8 cellular contexts compared by ENCODE assay signal in the genomic region with DNA sequence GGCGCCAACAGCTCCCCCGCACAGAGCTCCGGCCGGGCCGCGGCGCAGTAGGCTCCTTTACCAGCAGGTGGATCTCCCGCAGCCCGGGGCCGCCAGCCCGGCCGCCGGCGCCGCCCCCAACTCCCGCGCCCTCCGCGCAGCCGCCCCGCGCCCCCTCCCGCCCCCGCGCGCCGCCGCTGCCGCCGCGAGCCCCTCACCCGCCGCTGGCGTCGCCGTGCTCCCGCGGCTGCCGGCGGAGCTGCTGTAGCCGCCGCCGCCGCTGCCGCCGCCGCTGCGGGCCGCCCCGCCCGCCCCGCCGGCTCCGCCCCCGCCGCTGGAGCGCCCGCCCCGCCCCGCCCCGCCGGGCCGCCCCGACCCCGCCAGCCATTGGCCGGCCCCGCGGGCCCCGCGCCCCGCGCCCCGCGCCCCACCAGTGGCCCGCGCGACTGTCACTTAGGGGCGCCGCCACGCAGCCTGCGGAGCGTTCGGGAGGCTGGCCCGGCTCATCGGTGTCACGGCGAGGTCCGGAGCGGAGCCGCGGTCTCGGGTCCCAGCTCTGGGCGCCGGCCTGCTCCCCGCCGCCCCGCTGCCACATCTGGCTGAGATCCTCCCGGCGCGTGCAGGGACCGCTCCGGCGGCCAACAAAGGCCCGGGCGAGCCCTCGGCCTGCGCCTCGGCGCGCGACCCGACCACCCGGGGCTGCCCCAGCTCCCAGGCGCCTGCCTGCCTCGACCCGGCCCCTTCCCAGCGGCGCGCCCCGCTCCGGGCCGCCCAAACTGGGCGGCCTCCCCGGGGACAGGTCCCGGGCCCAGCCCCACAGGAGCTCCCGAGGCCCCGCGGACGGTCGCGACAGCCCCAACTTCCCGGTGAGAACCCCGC. TPM values are rescaled to one million over a fixed set of nuclear protein-coding genes. Genes with fewer than 3 reads are reported as not detected.
DNase-seq lines count a peak whose midpoint lies in the region; ATAC-seq and TF ChIP-seq lines count a peak whose summit lies in the region.

A gene (minus strand): TSS at position 282 of the 858 bp plus-strand sequence. CDS start 4,800 bp downstream, outside the sequence.

- no peaks in the 10 kb centered on the region for H3K27me3 Mint-ChIP-seq in activated CD8-positive, alpha-beta T cell treated with anti-CD3 and anti-CD28 coated beads, Interleukin-2, amount 10 ng/mL, durations not matched to agents 7 days and 5 days (ENCODE audit: low read depth)
- no peaks in the 10 kb centered on the region for H3K27me3 Mint-ChIP-seq in effector memory CD8-positive, alpha-beta T cell
- peaks cover 26% of the 10 kb centered on the region for H3K27me3 Mint-ChIP-seq in mesothelial cell of epicardium (ENCODE audit: low read depth)

- CTCF ChIA-PET in activated CD8-positive, alpha-beta T cell treated with anti-CD3 and anti-CD28 coated beads, Interleukin-2, amount 10 ng/mL, durations not matched to agents 7 days and 5 days (lab: Charles Lee), result interaction anchor here (0.6 to 11.2 kb wide), 20 partner anchors 9 to 105 kb away, joined by 3 to 67 read pairs (median 4); no protein-coding TSS in a partner anchor

- ATAC-seq in HG02678 (IDR thresholded peaks at IDR 0.05; ENCODE audit: unreplicated experiment), result peak; percentile 87
- ATAC-seq in activated CD8-positive, alpha-beta T cell treated with anti-CD3 and anti-CD28 coated beads, Interleukin-2, amount 10 ng/mL, durations not matched to agents 7 days and 5 days, result peak; percentile 85
- peak; percentile 82 for ATAC-seq in effector memory CD8-positive, alpha-beta T cell (replicated peaks)

- no peaks in the 10 kb centered on the region for H3K9me3 Mint-ChIP-seq in activated CD8-positive, alpha-beta T cell treated with anti-CD3 and anti-CD28 coated beads, Interleukin-2, amount 10 ng/mL, durations not matched to agents 7 days and 5 days (ENCODE audit: insufficient read depth)
- no peaks in the 10 kb centered on the region for H3K9me3 Mint-ChIP-seq in effector memory CD8-positive, alpha-beta T cell
- peaks cover 5% of the 10 kb centered on the region for H3K9me3 Mint-ChIP-seq in mesothelial cell of epicardium

- H3K4me1 Mint-ChIP-seq in activated CD8-positive, alpha-beta T cell treated with anti-CD3 and anti-CD28 coated beads, Interleukin-2, amount 10 ng/mL, durations not matched to agents 7 days and 5 days (ENCODE audit: low read depth), result peaks cover 64% of the 10 kb centered on the region
- peaks cover 43 to 68% of the 10 kb centered on the region in 2 donors for H3K4me1 Mint-ChIP-seq in effector memory CD8-positive, alpha-beta T cell (ENCODE audit: low read depth in 2 of 2)
- H3K4me1 Mint-ChIP-seq in mesothelial cell of epicardium, result peaks cover 14% of the 10 kb centered on the region

- H3K4me3 Mint-ChIP-seq in activated CD8-positive, alpha-beta T cell treated with anti-CD3 and anti-CD28 coated beads, Interleukin-2, amount 10 ng/mL, durations not matched to agents 7 days and 5 days, result peak within 1 kb of the TSS; percentile 92
- H3K4me3 Mint-ChIP-seq in effector memory CD8-positive, alpha-beta T cell, result peak within 1 kb of the TSS; percentile 85 to 93
- H3K4me3 Mint-ChIP-seq in mesothelial cell of epicardium, result peak within 1 kb of the TSS; percentile 72

- DNase-seq in NCI-H345 (lab: John Stamatoyannopoulos, UW) (peak; percentile 75), NCI-H345 treated with DMSO at 0.1 percent for 48 hours (lab: John Stamatoyannopoulos, UW; ENCODE audit: unreplicated experiment) (no peak), NCI-H2171 (lab: John Stamatoyannopoulos, UW) (peak; percentile 67), mesothelial cell of epicardium (ENCODE audit: low spot score in 2 of 2, unreplicated experiment in 2 of 2) (peak; percentile 49 to 69)
- DNase-seq in activated CD8-positive, alpha-beta T cell treated with anti-CD3 and anti-CD28 coated beads, Interleukin-2, amount 10 ng/mL, durations not matched to agents 7 days and 5 days, result peak; percentile 81
- peak; percentile 71 to 76 (median 74) for DNase-seq in effector memory CD8-positive, alpha-beta T cell
- peak; percentile 41 to 63 for DNase-seq in stimulated activated CD8-positive, alpha-beta memory T cell treated with anti-CD3 and anti-CD28 coated beads, Interleukin-15, amount 100 ng/mL, for 4 hours (ENCODE audit: low read depth in 2 of 2)

- peak within 1 kb of the TSS; percentile 90 for H3K27ac Mint-ChIP-seq in activated CD8-positive, alpha-beta T cell treated with anti-CD3 and anti-CD28 coated beads, Interleukin-2, amount 10 ng/mL, durations not matched to agents 7 days and 5 days
- H3K27ac Mint-ChIP-seq in effector memory CD8-positive, alpha-beta T cell, result peak within 1 kb of the TSS; percentile 89 to 91
- H3K27ac Mint-ChIP-seq in mesothelial cell of epicardium, result peak within 1 kb of the TSS; percentile 61

- no peak for TF ChIP-seq CTCF in mesothelial cell of epicardium (IDR thresholded peaks at IDR 0.05; ENCODE audit: unreplicated experiment)

- POLR2A ChIA-PET in activated CD8-positive, alpha-beta T cell treated with anti-CD3 and anti-CD28 coated beads, Interleukin-2, amount 10 ng/mL, durations not matched to agents 7 days and 5 days (lab: Charles Lee), result interaction anchor here (1.0 to 10.1 kb wide), 21 partner anchors 10 to 105 kb away, joined by 3 to 128 read pairs (median 5); no protein-coding TSS in a partner anchor

- H3K36me3 Mint-ChIP-seq in activated CD8-positive, alpha-beta T cell treated with anti-CD3 and anti-CD28 coated beads, Interleukin-2, amount 10 ng/mL, durations not matched to agents 7 days and 5 days (ENCODE audit: low read depth), result peaks cover 32% of the 10 kb centered on the region
- H3K36me3 Mint-ChIP-seq in effector memory CD8-positive, alpha-beta T cell (ENCODE audit: insufficient read depth), result peaks cover 23% of the 10 kb centered on the region
- H3K36me3 Mint-ChIP-seq in mesothelial cell of epicardium, result no peaks in the 10 kb centered on the region

RNA-seq across cellular contexts. Expression of the gene that starts here (rescaled TPM):
- 10 to 100 TPM; 73.4 to 76.2 TPM for total RNA-seq in activated CD8-positive, alpha-beta T cell treated with anti-CD3 and anti-CD28 coated beads, Interleukin-2, amount 10 ng/mL, durations not matched to agents 7 days and 5 days
- 15.0 to 16.7 TPM (median 16.7 TPM) in 3 replicates for total RNA-seq in mesothelial cell of epicardium
